In genomic region chr6:88712243-88712936, GRCh38 we compare ENCODE assay signal across 18 cellular contexts.
"Had no signal": no experiment of that assay in that cellular context is flagged by ENCODE, and none has a peak within 500 bp of the region (broad histone marks: within the 10 kb centered on the region; RNA-seq: fewer than 3 reads in every experiment).

No MANE protein-coding gene starts in this region.

- H3K9me3 Mint-ChIP-seq: memory B cell; natural killer cell treated with Interleukin-12 subunit alpha and Interleukin-12 subunit beta and Interleukin-15 and Interleukin-18, amount 100 ng/mL, for 72 hours had no signal

- H3K4me3 Mint-ChIP-seq: memory B cell; mesothelial cell of epicardium; natural killer cell treated with Interleukin-12 subunit alpha and Interleukin-12 subunit beta and Interleukin-15 and Interleukin-18, amount 100 ng/mL, for 72 hours; neural progenitor cell had no signal

- H3K27ac Mint-ChIP-seq: memory B cell; mesothelial cell of epicardium; natural killer cell treated with Interleukin-12 subunit alpha and Interleukin-12 subunit beta and Interleukin-15 and Interleukin-18, amount 100 ng/mL, for 72 hours; neural progenitor cell had no signal

- H3K27me3 Mint-ChIP-seq: memory B cell; natural killer cell treated with Interleukin-12 subunit alpha and Interleukin-12 subunit beta and Interleukin-15 and Interleukin-18, amount 100 ng/mL, for 72 hours had no signal

- H3K36me3 Mint-ChIP-seq: natural killer cell treated with Interleukin-12 subunit alpha and Interleukin-12 subunit beta and Interleukin-15 and Interleukin-18, amount 100 ng/mL, for 72 hours had no signal

- DNase-seq: effector memory CD4-positive, alpha-beta T cell; heart right ventricle; hypothalamus; left lung; lower lobe of right lung; nucleus accumbens; pancreas; sigmoid colon; small intestine; stimulated activated CD4-positive, alpha-beta T cell treated with anti-CD3 and anti-CD28 coated beads, Interleukin-12 subunit alpha, Interleukin-12 subunit beta, amount 100 ng/mL, for 4 hours; stimulated activated naive CD4-positive, alpha-beta T cell treated with Interleukin-2 at 50 U/mL for 16 hours; tibial artery; upper lobe of right lung had no signal

- H3K4me1 Mint-ChIP-seq: mesothelial cell of epicardium had no signal

- ATAC-seq: esophagus mucosa; heart right ventricle; left lung; lower lobe of right lung; natural killer cell treated with Interleukin-12 subunit alpha and Interleukin-12 subunit beta and Interleukin-15 and Interleukin-18, amount 100 ng/mL, for 72 hours; pancreas; upper lobe of right lung had no signal
